In the genomic region with DNA sequence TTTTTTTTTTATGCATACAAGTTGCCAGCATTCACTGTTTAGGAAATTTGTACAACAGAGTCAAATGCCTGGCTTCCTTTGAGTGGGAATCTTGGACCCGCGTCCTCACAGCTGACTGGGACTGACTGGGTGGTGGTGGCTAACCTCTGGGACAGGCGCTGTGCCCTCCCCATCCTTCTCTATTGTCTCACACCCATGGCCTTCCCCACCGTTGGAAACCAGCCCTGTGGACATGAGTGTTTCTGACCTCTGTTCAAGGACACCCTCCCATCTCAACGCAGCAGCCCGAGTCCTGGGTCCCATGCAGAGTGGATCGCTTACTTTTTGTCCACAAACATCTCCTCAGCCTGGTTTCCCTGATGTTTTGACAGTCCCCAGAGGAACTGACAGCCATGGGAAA, we compare ENCODE assay signal across 1 cellular context.
TF ChIP-seq lines count a peak whose summit lies in the region.

No MANE protein-coding gene starts in this region.

TF ChIP-seq in H1, 55 proteins besides CTCF, POLR2A, EP300 and RAD21:
- TF ChIP-seq, protein P1, sequence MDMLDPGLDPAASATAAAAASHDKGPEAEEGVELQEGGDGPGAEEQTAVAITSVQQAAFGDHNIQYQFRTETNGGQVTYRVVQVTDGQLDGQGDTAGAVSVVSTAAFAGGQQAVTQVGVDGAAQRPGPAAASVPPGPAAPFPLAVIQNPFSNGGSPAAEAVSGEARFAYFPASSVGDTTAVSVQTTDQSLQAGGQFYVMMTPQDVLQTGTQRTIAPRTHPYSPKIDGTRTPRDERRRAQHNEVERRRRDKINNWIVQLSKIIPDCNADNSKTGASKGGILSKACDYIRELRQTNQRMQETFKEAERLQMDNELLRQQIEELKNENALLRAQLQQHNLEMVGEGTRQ (IDR thresholded peaks at IDR 0.05; ENCODE audit: low read length): no peak
- TF ChIP-seq CHD1 (IDR thresholded peaks at IDR 0.05; ENCODE audit: low read depth, low read length): no peak
